1 cellular context compared by ENCODE assay signal in the genomic region with DNA sequence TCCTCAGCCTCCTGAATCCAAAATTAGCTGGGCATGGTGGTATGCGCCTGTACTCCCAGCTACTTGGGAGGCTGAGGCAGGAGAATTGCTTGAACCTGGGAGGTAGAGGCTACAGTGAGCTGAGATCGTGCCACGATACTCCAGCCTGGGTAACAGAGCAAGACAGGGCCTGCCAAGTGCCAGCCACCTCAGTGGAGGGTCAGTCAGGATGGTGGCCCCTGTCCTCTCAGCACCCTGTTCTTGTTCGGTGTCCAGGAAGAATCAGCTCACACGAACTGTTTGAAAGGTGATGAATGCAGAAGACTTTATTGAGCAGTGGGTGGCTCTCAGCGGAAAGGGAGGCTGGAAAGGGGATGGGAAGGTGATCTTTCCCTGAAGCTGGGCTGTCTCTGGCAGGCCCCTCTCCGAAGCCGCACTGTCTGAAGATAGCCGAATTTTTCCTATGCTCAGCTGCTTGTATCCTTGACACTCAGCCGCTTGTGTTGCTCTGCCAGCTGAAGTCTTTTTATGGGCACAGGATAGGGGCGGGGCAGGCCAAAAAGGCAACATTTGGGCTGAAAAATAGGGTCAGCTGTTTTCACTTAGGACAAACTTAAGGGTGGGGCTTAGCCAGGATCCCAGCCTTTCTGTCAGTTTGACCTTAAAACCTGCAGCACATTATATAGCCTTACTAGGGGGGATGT.
TF ChIP-seq lines count a peak whose summit lies in the region.

No MANE protein-coding gene starts in this region.

TF ChIP-seq in HEK293, 187 proteins besides CTCF, POLR2A, EP300 and RAD21 (continued from another document):
- TF ChIP-seq, protein P1, sequence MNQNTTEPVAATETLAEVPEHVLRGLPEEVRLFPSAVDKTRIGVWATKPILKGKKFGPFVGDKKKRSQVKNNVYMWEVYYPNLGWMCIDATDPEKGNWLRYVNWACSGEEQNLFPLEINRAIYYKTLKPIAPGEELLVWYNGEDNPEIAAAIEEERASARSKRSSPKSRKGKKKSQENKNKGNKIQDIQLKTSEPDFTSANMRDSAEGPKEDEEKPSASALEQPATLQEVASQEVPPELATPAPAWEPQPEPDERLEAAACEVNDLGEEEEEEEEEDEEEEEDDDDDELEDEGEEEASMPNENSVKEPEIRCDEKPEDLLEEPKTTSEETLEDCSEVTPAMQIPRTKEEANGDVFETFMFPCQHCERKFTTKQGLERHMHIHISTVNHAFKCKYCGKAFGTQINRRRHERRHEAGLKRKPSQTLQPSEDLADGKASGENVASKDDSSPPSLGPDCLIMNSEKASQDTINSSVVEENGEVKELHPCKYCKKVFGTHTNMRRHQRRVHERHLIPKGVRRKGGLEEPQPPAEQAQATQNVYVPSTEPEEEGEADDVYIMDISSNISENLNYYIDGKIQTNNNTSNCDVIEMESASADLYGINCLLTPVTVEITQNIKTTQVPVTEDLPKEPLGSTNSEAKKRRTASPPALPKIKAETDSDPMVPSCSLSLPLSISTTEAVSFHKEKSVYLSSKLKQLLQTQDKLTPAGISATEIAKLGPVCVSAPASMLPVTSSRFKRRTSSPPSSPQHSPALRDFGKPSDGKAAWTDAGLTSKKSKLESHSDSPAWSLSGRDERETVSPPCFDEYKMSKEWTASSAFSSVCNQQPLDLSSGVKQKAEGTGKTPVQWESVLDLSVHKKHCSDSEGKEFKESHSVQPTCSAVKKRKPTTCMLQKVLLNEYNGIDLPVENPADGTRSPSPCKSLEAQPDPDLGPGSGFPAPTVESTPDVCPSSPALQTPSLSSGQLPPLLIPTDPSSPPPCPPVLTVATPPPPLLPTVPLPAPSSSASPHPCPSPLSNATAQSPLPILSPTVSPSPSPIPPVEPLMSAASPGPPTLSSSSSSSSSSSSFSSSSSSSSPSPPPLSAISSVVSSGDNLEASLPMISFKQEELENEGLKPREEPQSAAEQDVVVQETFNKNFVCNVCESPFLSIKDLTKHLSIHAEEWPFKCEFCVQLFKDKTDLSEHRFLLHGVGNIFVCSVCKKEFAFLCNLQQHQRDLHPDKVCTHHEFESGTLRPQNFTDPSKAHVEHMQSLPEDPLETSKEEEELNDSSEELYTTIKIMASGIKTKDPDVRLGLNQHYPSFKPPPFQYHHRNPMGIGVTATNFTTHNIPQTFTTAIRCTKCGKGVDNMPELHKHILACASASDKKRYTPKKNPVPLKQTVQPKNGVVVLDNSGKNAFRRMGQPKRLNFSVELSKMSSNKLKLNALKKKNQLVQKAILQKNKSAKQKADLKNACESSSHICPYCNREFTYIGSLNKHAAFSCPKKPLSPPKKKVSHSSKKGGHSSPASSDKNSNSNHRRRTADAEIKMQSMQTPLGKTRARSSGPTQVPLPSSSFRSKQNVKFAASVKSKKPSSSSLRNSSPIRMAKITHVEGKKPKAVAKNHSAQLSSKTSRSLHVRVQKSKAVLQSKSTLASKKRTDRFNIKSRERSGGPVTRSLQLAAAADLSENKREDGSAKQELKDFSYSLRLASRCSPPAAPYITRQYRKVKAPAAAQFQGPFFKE (tag by site-specific recombination; IDR thresholded peaks at IDR 0.05; ENCODE audit: borderline replicate concordance): no peak
- TF ChIP-seq, protein P2, sequence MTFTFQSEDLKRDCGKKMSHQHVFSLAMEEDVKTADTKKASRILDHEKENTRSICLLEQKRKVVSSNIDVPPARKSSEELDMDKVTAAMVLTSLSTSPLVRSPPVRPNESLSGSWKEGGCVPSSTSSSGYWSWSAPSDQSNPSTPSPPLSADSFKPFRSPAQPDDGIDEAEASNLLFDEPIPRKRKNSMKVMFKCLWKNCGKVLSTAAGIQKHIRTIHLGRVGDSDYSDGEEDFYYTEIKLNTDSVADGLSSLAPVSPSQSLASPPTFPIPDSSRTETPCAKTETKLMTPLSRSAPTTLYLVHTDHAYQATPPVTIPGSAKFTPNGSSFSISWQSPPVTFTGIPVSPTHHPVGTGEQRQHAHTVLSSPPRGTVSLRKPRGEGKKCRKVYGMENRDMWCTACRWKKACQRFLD (tag by site-specific recombination; IDR thresholded peaks at IDR 0.05): no peak
- TF ChIP-seq ZBTB17 (tag by site-specific recombination; IDR thresholded peaks at IDR 0.05): peak; percentile 48; the same call in 1 of the 2 replicates
